Comparison of ENCODE assay signal across 28 cellular contexts in genomic region chr3:48011771-48012170, GRCh38. TPM values are rescaled to one million over a fixed set of nuclear protein-coding genes. Genes with fewer than 3 reads are reported as not detected.
A peak's percentile ranks its signal among the peaks of the same experiment; 100 is the strongest.
DNase-seq lines count a peak whose midpoint lies in the region; ATAC-seq and TF ChIP-seq lines count a peak whose summit lies in the region.
"Had no signal": no experiment of that assay in that cellular context is flagged by ENCODE, and none has a peak within 500 bp of the region (broad histone marks: within the 10 kb centered on the region; RNA-seq: fewer than 3 reads in every experiment).

No MANE protein-coding gene starts in this region.

- no peaks in the 10 kb centered on the region for H3K9me2 ChIP-seq in PC-9 (ENCODE audit: insufficient read depth)

- H3K36me3 ChIP-seq in left ventricle myocardium inferior (peaks cover 14% of the 10 kb centered on the region), body of pancreas (replicated peaks in 1 of 2; ENCODE audit: insufficient read depth in 1 of 2, low read depth in 2 of 2) (no peaks in the 10 kb centered on the region), tibial artery (no peaks in the 10 kb centered on the region), PC-9 (ENCODE audit: low read depth) (no peaks in the 10 kb centered on the region), endodermal cell (ENCODE audit: control insufficient read depth, insufficient read depth, low read length) (peaks cover 28% of the 10 kb centered on the region)
- H3K36me3 ChIP-seq: adrenal gland, suprapubic skin, uterus had no signal

- H3K27ac ChIP-seq in left ventricle myocardium inferior (replicated peaks), result peak overlapping the region; percentile 80
- H3K27ac ChIP-seq in body of pancreas, result peak overlapping the region in 3 of 4 donors; percentile 86 to 92 (median 91)
- H3K27ac ChIP-seq in tibial artery, result peak overlapping the region; percentile 11 to 36
- H3K27ac ChIP-seq in PC-9, result no peak overlapping the region
- no peak overlapping the region for H3K27ac ChIP-seq in endodermal cell (ENCODE audit: low read depth, low read length)
- H3K27ac ChIP-seq: adrenal gland, brain microvascular endothelial cell, skin epidermis, suprapubic skin, uterus had no signal

- intact Hi-C loops in left ventricle myocardium inferior (cut with micrococcal nuclease) (no loop called here), Right ventricle myocardium inferior (cut with DNase I) (no loop called here), body of pancreas (cut with DNase I) (no loop called here), tibial artery (cut with DNase I; ENCODE audit: low total_unique reads) (no loop called here), PC-9 (cut with micrococcal nuclease; ENCODE audit: unreplicated experiment) (no loop called here)

- peaks cover 42% of the 10 kb centered on the region for H3K79me2 ChIP-seq in PC-9 (ENCODE audit: low read depth)

- H3K36me3 Mint-ChIP-seq in osteocyte (ENCODE audit: unreplicated experiment), result peaks cover 5% of the 10 kb centered on the region
- H3K36me3 Mint-ChIP-seq in endodermal cell (ENCODE audit: low read depth), result peaks cover 29% of the 10 kb centered on the region
- H3K36me3 Mint-ChIP-seq: activated naive CD4-positive, alpha-beta T cell treated with anti-CD3 and anti-CD28 coated beads, Interleukin-2, amount 10 ng/mL, durations not matched to agents 7 days and 5 days had no signal

- H3K27me3 Mint-ChIP-seq in osteocyte (ENCODE audit: unreplicated experiment), result no peaks in the 10 kb centered on the region
- no peaks in the 10 kb centered on the region for H3K27me3 Mint-ChIP-seq in endodermal cell (ENCODE audit: insufficient read depth)
- H3K27me3 Mint-ChIP-seq: activated CD8-positive, alpha-beta T cell treated with anti-CD3 and anti-CD28 coated beads for 36 hours; activated naive CD4-positive, alpha-beta T cell treated with anti-CD3 and anti-CD28 coated beads, Interleukin-2, amount 10 ng/mL, durations not matched to agents 7 days and 5 days; naive thymus-derived CD4-positive, alpha-beta T cell; stimulated activated naive B cell treated with anti-CD40 and anti-IgM and Interleukin-4, amounts not matched to agents 10 μg/mL and 1 μg/mL and 100 μg/mL, for 72 hours had no signal

- H3F3A ChIP-seq in PC-9 (ENCODE audit: insufficient read depth, low read depth), result peaks cover 24% of the 10 kb centered on the region; the same call in 1 of the 2 replicates

- H3K4me3 ChIP-seq in left ventricle myocardium inferior, result peak overlapping the region; percentile 43
- no peak overlapping the region for H3K4me3 ChIP-seq in body of pancreas
- H3K4me3 ChIP-seq in tibial artery, result no peak overlapping the region
- H3K4me3 ChIP-seq in PC-9, result no peak overlapping the region
- H3K4me3 ChIP-seq in endodermal cell (ENCODE audit: low read length), result no peak overlapping the region
- H3K4me3 ChIP-seq: adrenal gland, skin epidermis, suprapubic skin, uterus had no signal

- peaks cover 13% of the 10 kb centered on the region; the same call in 1 of the 2 replicates for H4K20me1 ChIP-seq in PC-9 (ENCODE audit: insufficient read depth)

- H3K9me3 Mint-ChIP-seq in osteocyte (ENCODE audit: unreplicated experiment), result no peaks in the 10 kb centered on the region
- no peaks in the 10 kb centered on the region for H3K9me3 Mint-ChIP-seq in endodermal cell
- H3K9me3 Mint-ChIP-seq: activated CD8-positive, alpha-beta T cell treated with anti-CD3 and anti-CD28 coated beads for 36 hours; activated naive CD4-positive, alpha-beta T cell treated with anti-CD3 and anti-CD28 coated beads, Interleukin-2, amount 10 ng/mL, durations not matched to agents 7 days and 5 days; naive thymus-derived CD4-positive, alpha-beta T cell; stimulated activated naive B cell treated with anti-CD40 and anti-IgM and Interleukin-4, amounts not matched to agents 10 μg/mL and 1 μg/mL and 100 μg/mL, for 72 hours had no signal

- CTCF ChIA-PET in PC-9 (lab: Charles Lee), result no interaction called here

- TF ChIP-seq POLR2A in body of pancreas (IDR thresholded peaks at IDR 0.05), result no peak

- H2AFZ ChIP-seq in PC-9, result no peak overlapping the region

- ATAC-seq in Right ventricle myocardium inferior, result no peak
- no peak for ATAC-seq in body of pancreas
- ATAC-seq: activated CD8-positive, alpha-beta T cell treated with anti-CD3 and anti-CD28 coated beads for 36 hours; naive thymus-derived CD4-positive, alpha-beta T cell; PC-3; stimulated activated naive B cell treated with anti-CD40 and anti-IgM and Interleukin-4, amounts not matched to agents 10 μg/mL and 1 μg/mL and 100 μg/mL, for 72 hours had no signal

- H3K9me3 ChIP-seq in left ventricle myocardium inferior (replicated peaks), result no peaks in the 10 kb centered on the region
- no peaks in the 10 kb centered on the region for H3K9me3 ChIP-seq in body of pancreas
- H3K9me3 ChIP-seq in tibial artery, result no peaks in the 10 kb centered on the region
- no peaks in the 10 kb centered on the region for H3K9me3 ChIP-seq in PC-9 (ENCODE audit: insufficient read depth, low read depth)
- H3K9me3 ChIP-seq in endodermal cell (ENCODE audit: control insufficient read depth, low read length), result no peaks in the 10 kb centered on the region
- H3K9me3 ChIP-seq: adrenal gland, suprapubic skin, uterus had no signal

- no TSS peak for BruUV-seq in PC-9 (replicated peaks; lab: Mats Ljungman, UMichigan)

- H3K9ac ChIP-seq in endodermal cell (ENCODE audit: extremely low read depth, low read length, poor library complexity, severe bottlenecking), result no peak overlapping the region

- no peak for DNase-seq in left ventricle myocardium inferior
- DNase-seq in Right ventricle myocardium inferior (ENCODE audit: missing footprints), result no peak
- no peak for DNase-seq in body of pancreas
- no peak for DNase-seq in osteocyte (ENCODE audit: extremely low spot score, unreplicated experiment)
- no peak for DNase-seq in tibial artery
- DNase-seq in PC-9, result no peak
- DNase-seq in activated naive CD4-positive, alpha-beta T cell (lab: John Stamatoyannopoulos, UW), result no peak
- DNase-seq in endodermal cell, result no peak
- DNase-seq: activated CD4-positive, alpha-beta T cell treated with anti-CD3 and anti-CD28 coated beads for 1 hour; activated CD8-positive, alpha-beta memory T cell treated with anti-CD3 and anti-CD28 coated beads, Interleukin-2, amount 50 U/mL, for 48 hours; activated CD8-positive, alpha-beta T cell treated with anti-CD3 and anti-CD28 coated beads for 36 hours; activated naive CD4-positive, alpha-beta T cell treated with anti-CD3 and anti-CD28 coated beads, Interleukin-2, amount 10 ng/mL, durations not matched to agents 7 days and 5 days; adrenal gland; brain microvascular endothelial cell; DND-41; effector CD8-positive, alpha-beta T cell; GF-D8; GOT3; naive thymus-derived CD4-positive, alpha-beta T cell; NCI-H1092; NCI-H187; NCI-H510A treated with DMSO at 0.1 percent for 48 hours; PC-3; stimulated activated naive B cell treated with anti-CD40 and anti-IgM and Interleukin-4, amounts not matched to agents 10 μg/mL and 1 μg/mL and 100 μg/mL, for 72 hours; T-helper 2 cell; uterus had no signal

- H3K4me1 ChIP-seq in left ventricle myocardium inferior, result peaks cover 99% of the 10 kb centered on the region
- peaks cover 61% of the 10 kb centered on the region for H3K4me1 ChIP-seq in body of pancreas
- peaks cover 0 to 71% (median 45%) of the 10 kb centered on the region in 4 donors for H3K4me1 ChIP-seq in tibial artery
- peaks cover 24% of the 10 kb centered on the region for H3K4me1 ChIP-seq in PC-9 (replicated peaks; ENCODE audit: insufficient read depth)
- H3K4me1 ChIP-seq in endodermal cell (ENCODE audit: control insufficient read depth, insufficient read depth, low read length), result peaks cover 4% of the 10 kb centered on the region

- H3K4me2 ChIP-seq in PC-9, result no peak overlapping the region

- H3K27ac Mint-ChIP-seq in osteocyte (ENCODE audit: unreplicated experiment) (peak overlapping the region; percentile 73), endodermal cell (no peak overlapping the region)
- H3K27ac Mint-ChIP-seq: activated CD8-positive, alpha-beta T cell treated with anti-CD3 and anti-CD28 coated beads for 36 hours; activated naive CD4-positive, alpha-beta T cell treated with anti-CD3 and anti-CD28 coated beads, Interleukin-2, amount 10 ng/mL, durations not matched to agents 7 days and 5 days; naive thymus-derived CD4-positive, alpha-beta T cell; stimulated activated naive B cell treated with anti-CD40 and anti-IgM and Interleukin-4, amounts not matched to agents 10 μg/mL and 1 μg/mL and 100 μg/mL, for 72 hours had no signal

- H3K27me3 ChIP-seq in left ventricle myocardium inferior (ENCODE audit: low read depth), result no peaks in the 10 kb centered on the region
- H3K27me3 ChIP-seq in body of pancreas, result no peaks in the 10 kb centered on the region
- H3K27me3 ChIP-seq in tibial artery, result no peaks in the 10 kb centered on the region
- H3K27me3 ChIP-seq in PC-9 (ENCODE audit: insufficient read depth, low read depth), result no peaks in the 10 kb centered on the region
- no peaks in the 10 kb centered on the region for H3K27me3 ChIP-seq in endodermal cell (ENCODE audit: control insufficient read depth, insufficient read depth, low read length, poor library complexity, severe bottlenecking)
- H3K27me3 ChIP-seq: adrenal gland, brain microvascular endothelial cell, suprapubic skin, uterus had no signal

- H3K4me1 Mint-ChIP-seq in osteocyte (ENCODE audit: unreplicated experiment) (peaks cover 53% of the 10 kb centered on the region), endodermal cell (peaks cover 26% of the 10 kb centered on the region)

- WGBS in body of pancreas, 2 donors, result 81 to 82% methylated on average over 8 of the region's 8 CpGs
- WGBS in endodermal cell (ENCODE audit: insufficient coverage in 1 of 2, insufficient read length in 1 of 2), 2 experiments, result 90 to 94% methylated on average over 8 of the region's 8 CpGs

- no peak for TF ChIP-seq CTCF in left ventricle myocardium inferior (IDR thresholded peaks at IDR 0.05; ENCODE audit: borderline replicate concordance)
- TF ChIP-seq CTCF in body of pancreas (IDR thresholded peaks at IDR 0.05), result no peak
- no peak for TF ChIP-seq CTCF in osteocyte (IDR thresholded peaks at IDR 0.05)
- no peak for TF ChIP-seq CTCF in tibial artery (IDR thresholded peaks at IDR 0.05)
- TF ChIP-seq CTCF in PC-9 (conservative IDR thresholded peaks at IDR 0.05), result no peak
- TF ChIP-seq CTCF in endodermal cell (conservative IDR thresholded peaks at IDR 0.05), result no peak

- POLR2A ChIA-PET in PC-9 (lab: Charles Lee; ENCODE audit: unreplicated experiment), result no interaction called here

- H3K4me3 Mint-ChIP-seq in osteocyte (ENCODE audit: unreplicated experiment) (no peak overlapping the region), endodermal cell (no peak overlapping the region)
- H3K4me3 Mint-ChIP-seq: activated CD8-positive, alpha-beta T cell treated with anti-CD3 and anti-CD28 coated beads for 36 hours; activated naive CD4-positive, alpha-beta T cell treated with anti-CD3 and anti-CD28 coated beads, Interleukin-2, amount 10 ng/mL, durations not matched to agents 7 days and 5 days; stimulated activated naive B cell treated with anti-CD40 and anti-IgM and Interleukin-4, amounts not matched to agents 10 μg/mL and 1 μg/mL and 100 μg/mL, for 72 hours had no signal

RNA-seq across cellular contexts. Expression of gene MAP4, which starts 4.4 kb away (rescaled TPM):
- total RNA-seq in left ventricle myocardium inferior, result 662 TPM
- 520 TPM for total RNA-seq in Right ventricle myocardium inferior
- total RNA-seq in body of pancreas, result 100 to 1,000 TPM in 1 of 2 donors, 10 to 100 TPM in 1; 70.6 to 101 TPM
- 275 and 295 TPM in 2 replicates for total RNA-seq in osteocyte
- 157 and 187 TPM in 2 replicates for total RNA-seq in PC-9 (2021)
- total RNA-seq in endodermal cell, result 100 to 1,000 TPM; 152 to 169 TPM
- 134 TPM for polyA plus RNA-seq in endodermal cell (2013, experiment 1 of 2)
- 129 TPM for polyA plus RNA-seq in endodermal cell (2013, experiment 2 of 2)

Comparison
In these comparisons a context has a peak if more than half of its experiments do, and no peak if none do; other contexts are left out.
1. H3K27ac ChIP-seq: peak in left ventricle myocardium inferior (single experiment), body of pancreas (3 of 4) and tibial artery (2 of 2); none in PC-9 (single experiment) and endodermal cell (single experiment).